In the genomic region with DNA sequence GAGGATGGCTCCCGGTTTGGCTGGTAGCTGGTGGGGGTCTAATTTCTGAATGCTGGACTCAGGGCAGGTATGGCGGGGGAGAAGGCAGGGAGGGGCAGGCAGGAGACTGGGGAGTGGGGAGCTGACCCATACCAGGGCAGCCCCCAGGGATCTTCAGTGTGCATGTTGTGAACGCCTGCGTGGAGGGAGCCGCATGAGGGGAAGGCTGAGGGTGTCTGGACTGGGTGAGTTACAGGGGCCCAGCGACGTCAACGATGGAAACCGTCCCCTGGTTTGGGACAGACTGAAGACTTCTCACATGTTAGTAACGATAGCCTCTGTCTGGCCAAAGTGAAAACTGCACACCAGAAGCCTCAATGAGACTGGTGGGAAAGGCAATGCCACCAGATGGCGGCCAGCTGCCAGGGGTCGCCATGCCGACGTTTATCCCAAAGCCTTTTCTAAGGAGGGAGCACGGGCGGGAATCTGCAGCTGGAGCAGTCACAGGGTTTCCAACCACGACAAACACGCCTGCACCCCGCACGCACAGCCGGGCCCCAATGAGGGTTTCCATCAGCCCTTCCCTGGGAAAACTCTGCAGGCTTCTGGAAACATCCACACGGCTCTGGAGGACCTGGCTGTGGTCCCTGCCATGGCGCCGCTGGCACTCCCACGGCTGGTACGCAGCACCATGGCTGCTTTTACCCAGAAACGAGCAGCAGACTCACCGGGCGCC, we compare ENCODE assay signal across 17 cellular contexts. TPM values are rescaled to one million over a fixed set of nuclear protein-coding genes. Genes with fewer than 3 reads are reported as not detected.
DNase-seq lines count a peak whose midpoint lies in the region; ATAC-seq and TF ChIP-seq lines count a peak whose summit lies in the region.
"Had no signal": no experiment of that assay in that cellular context is flagged by ENCODE, and none has a peak within 500 bp of the region (broad histone marks: within the 10 kb centered on the region; RNA-seq: fewer than 3 reads in every experiment).

No MANE protein-coding gene starts in this region.

- H3K4me2 ChIP-seq in neural progenitor cell: no peak overlapping the region

- H4K20me1 ChIP-seq in neural progenitor cell (ENCODE audit: low read depth): no peaks in the 10 kb centered on the region

- no peak overlapping the region for H3K9ac ChIP-seq in neural progenitor cell

- TF ChIP-seq CTCF in brain (conservative IDR thresholded peaks at IDR 0.05): no peak
- TF ChIP-seq CTCF in neural progenitor cell (IDR thresholded peaks at IDR 0.05): no peak

- H3K36me3 Mint-ChIP-seq in brain: peaks cover 69% of the 10 kb centered on the region
- H3K36me3 Mint-ChIP-seq in neural progenitor cell: peaks cover 41% of the 10 kb centered on the region

- no peak overlapping the region for H3K4me3 ChIP-seq in H7 (ENCODE audit: insufficient read depth, low read depth, low read length)
- no peak overlapping the region for H3K4me3 ChIP-seq in neural progenitor cell
- H3K4me3 ChIP-seq: gastroesophageal sphincter, transverse colon had no signal

- H3K36me3 ChIP-seq in H7 (replicated peaks; ENCODE audit: control insufficient read depth, insufficient read depth, low read length): peaks cover 36% of the 10 kb centered on the region
- H3K36me3 ChIP-seq in neural progenitor cell: no peaks in the 10 kb centered on the region

- no peak for ATAC-seq in GM18873 (IDR thresholded peaks at IDR 0.05; ENCODE audit: low FRiP score, unreplicated experiment)
- ATAC-seq in esophagus mucosa: no peak
- ATAC-seq: activated T-helper 17 cell treated with anti-CD3 and anti-CD28 coated beads, Interleukin-2, amount 50 U/mL, for 72 hours; gastroesophageal sphincter had no signal

- H3K27me3 ChIP-seq in H7 (ENCODE audit: control insufficient read depth, insufficient read depth, low read length) (no peaks in the 10 kb centered on the region), neural progenitor cell (no peaks in the 10 kb centered on the region)
- H3K27me3 ChIP-seq: gastroesophageal sphincter, transverse colon had no signal

- H3K4me3 Mint-ChIP-seq in brain (no peak overlapping the region), neural progenitor cell (no peak overlapping the region)
- H3K4me3 Mint-ChIP-seq: activated CD4-positive, alpha-beta memory T cell treated with anti-CD3 and anti-CD28 coated beads for 36 hours; activated T-helper 17 cell treated with anti-CD3 and anti-CD28 coated beads, Interleukin-2, amount 50 U/mL, for 72 hours; CD14-positive monocyte had no signal

- no peaks in the 10 kb centered on the region for H3K79me2 ChIP-seq in neural progenitor cell (ENCODE audit: low read depth)

- DNase-seq in D341Med (ENCODE audit: low spot score) (peak; percentile 78), H7 (peak; percentile 62), neural progenitor cell (ENCODE audit: low spot score) (no peak), NCI-H1048 (lab: John Stamatoyannopoulos, UW) (no peak)
- DNase-seq: activated CD4-positive, alpha-beta memory T cell treated with anti-CD3 and anti-CD28 coated beads for 36 hours; aorta; DMS79; NCI-H1436; stimulated activated naive CD4-positive, alpha-beta T cell; T-helper 1 cell; transverse colon had no signal

- H3K9me3 ChIP-seq in neural progenitor cell (ENCODE audit: low read depth): no peaks in the 10 kb centered on the region
- H3K9me3 ChIP-seq: gastroesophageal sphincter, transverse colon had no signal

- H3K4me1 ChIP-seq in neural progenitor cell: no peaks in the 10 kb centered on the region
- H3K4me1 ChIP-seq: gastroesophageal sphincter, transverse colon had no signal

- H3F3A ChIP-seq in neural progenitor cell (ENCODE audit: low read depth): peaks cover 2% of the 10 kb centered on the region

- no peak overlapping the region for H2AFZ ChIP-seq in neural progenitor cell (replicated peaks)

- H3K9me3 Mint-ChIP-seq in brain (no peaks in the 10 kb centered on the region), neural progenitor cell (peaks cover 1% of the 10 kb centered on the region)
- H3K9me3 Mint-ChIP-seq: activated CD4-positive, alpha-beta memory T cell treated with anti-CD3 and anti-CD28 coated beads for 36 hours; activated T-helper 17 cell treated with anti-CD3 and anti-CD28 coated beads, Interleukin-2, amount 50 U/mL, for 72 hours had no signal

- H3K27ac Mint-ChIP-seq in brain (peak overlapping the region in 3 of 5 experiments; percentile 38 to 82 (median 55)), neural progenitor cell (no peak overlapping the region)
- H3K27ac Mint-ChIP-seq: activated CD4-positive, alpha-beta memory T cell treated with anti-CD3 and anti-CD28 coated beads for 36 hours; activated T-helper 17 cell treated with anti-CD3 and anti-CD28 coated beads, Interleukin-2, amount 50 U/mL, for 72 hours had no signal

- H3K27me3 Mint-ChIP-seq in brain (no peaks in the 10 kb centered on the region), neural progenitor cell (ENCODE audit: insufficient read depth, low read depth) (peaks cover 7% of the 10 kb centered on the region)
- H3K27me3 Mint-ChIP-seq: activated CD4-positive, alpha-beta memory T cell treated with anti-CD3 and anti-CD28 coated beads for 36 hours; activated T-helper 17 cell treated with anti-CD3 and anti-CD28 coated beads, Interleukin-2, amount 50 U/mL, for 72 hours had no signal

- H3K27ac ChIP-seq in neural progenitor cell: peak overlapping the region; percentile 58
- H3K27ac ChIP-seq: gastroesophageal sphincter, transverse colon had no signal

- H3K4me1 Mint-ChIP-seq in brain (peaks cover 7% of the 10 kb centered on the region), neural progenitor cell (no peaks in the 10 kb centered on the region)
- H3K4me1 Mint-ChIP-seq: CD14-positive monocyte had no signal

RNA-seq across cellular contexts. Expression of a gene that starts 14.0 kb away (rescaled TPM):
- 125 and 161 TPM in 2 replicates for total RNA-seq in H7 (2014; rRNA removed; shearing (Covaris generic))
- 25.1 TPM for polyA plus RNA-seq in brain (ENCODE audit: insufficient read depth, low read depth, low replicate concordance)
- total RNA-seq in neural progenitor cell (ENCODE audit: low replicate concordance) (41.3 and 49.2 TPM in 2 replicates), esophagus mucosa (49.8 TPM)

RNA-seq across cellular contexts. Expression of a gene that starts 37.0 kb away (rescaled TPM):
- 41.5 and 51.4 TPM in 2 replicates for total RNA-seq in H7 (2014; rRNA removed; shearing (Covaris generic))
- polyA plus RNA-seq in brain (ENCODE audit: insufficient read depth, low read depth, low replicate concordance): 29.9 TPM
- total RNA-seq in neural progenitor cell (ENCODE audit: low replicate concordance) (59.1 and 65.7 TPM in 2 replicates), esophagus mucosa (35.8 TPM)

RNA-seq across cellular contexts. Expression of a gene that starts 37.3 kb away (rescaled TPM):
- total RNA-seq in H7 (2014; rRNA removed; shearing (Covaris generic)): 18.0 and 29.9 TPM in 2 replicates
- 66.0 TPM for polyA plus RNA-seq in brain (ENCODE audit: insufficient read depth, low read depth, low replicate concordance)
- 18.5 and 18.6 TPM in 2 replicates for total RNA-seq in neural progenitor cell (ENCODE audit: low replicate concordance)
- total RNA-seq in esophagus mucosa: 12.3 TPM

RNA-seq across cellular contexts. Expression of a gene that starts 37.5 kb away (rescaled TPM):
- 54.0 and 55.1 TPM in 2 replicates for total RNA-seq in H7 (2014; rRNA removed; shearing (Covaris generic))
- polyA plus RNA-seq in brain (ENCODE audit: insufficient read depth, low read depth, low replicate concordance): 21.6 TPM
- total RNA-seq in neural progenitor cell (ENCODE audit: low replicate concordance) (46.8 and 69.7 TPM in 2 replicates), esophagus mucosa (23.4 TPM)

Comparison
In these comparisons a context has a peak if more than half of its experiments do, and no peak if none do; other contexts are left out.
1. DNase-seq: peak in D341Med (single experiment) and H7 (single experiment); none in neural progenitor cell (single experiment) and NCI-H1048 (single experiment).